In the genomic region with DNA sequence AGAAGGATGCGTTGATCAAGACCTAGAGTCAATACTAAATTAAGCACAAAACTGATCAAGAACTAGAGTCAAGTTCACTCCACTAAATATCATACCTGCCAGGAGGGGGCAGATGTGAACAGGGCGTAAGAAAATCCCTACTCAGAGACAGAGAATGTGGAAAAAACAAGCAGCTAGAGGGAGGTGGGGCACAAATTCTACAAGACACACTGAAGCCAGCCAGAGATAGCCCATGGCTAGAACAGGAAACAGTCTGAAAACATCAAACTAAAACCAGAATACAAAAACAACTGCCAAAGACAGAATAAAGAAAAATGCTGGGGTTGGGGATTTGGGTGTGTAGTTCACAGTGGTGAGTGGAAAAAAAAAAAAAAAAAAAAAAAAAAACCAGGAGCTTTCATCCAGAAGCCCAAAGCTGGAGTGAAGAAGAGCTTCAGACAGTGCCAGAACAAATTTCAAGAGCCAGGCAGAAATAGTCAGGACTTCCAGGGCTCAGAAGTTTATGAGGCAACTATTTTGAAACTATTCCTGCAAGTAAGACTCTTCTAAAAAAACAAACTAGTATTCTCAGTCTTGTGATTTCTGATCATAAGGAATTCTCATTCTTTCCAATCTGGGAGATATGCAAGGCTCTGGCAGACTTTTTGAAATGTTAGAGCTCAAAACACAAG, we compare ENCODE assay signal across 8 cellular contexts.
DNase-seq lines count a peak whose midpoint lies in the region; ATAC-seq, FAIRE-seq and TF ChIP-seq lines count a peak whose summit lies in the region.

No MANE protein-coding gene starts in this region.

- no peak overlapping the region for H2AFZ ChIP-seq in keratinocyte (ENCODE audit: control insufficient read depth, low read length)

- H3K9me1 ChIP-seq in keratinocyte (ENCODE audit: control insufficient read depth, extremely low read depth, insufficient read depth, low read length) = no peaks in the 10 kb centered on the region

- DNase-seq in G401 (ENCODE audit: low spot score) (peak; percentile 40), Kasumi-1 (lab: John Stamatoyannopoulos, UW) (peak; percentile 74 to 82), RPMI7951 (ENCODE audit: low read depth) (peak; percentile 83), astrocyte of the spinal cord (ENCODE audit: low read depth, low spot score) (peak; percentile 90), keratinocyte (ENCODE audit: low read depth, low spot score) (peak; percentile 19), DMS79 (lab: John Stamatoyannopoulos, UW) (no peak)
- peak; percentile 33 for DNase-seq in stimulated activated CD4-positive, alpha-beta T cell treated with anti-CD3 and anti-CD28 coated beads, Interleukin-2, amount 100 ng/mL, for 4 hours (ENCODE audit: low read depth)

- in situ Hi-C loops in G401 (cut with HindIII; ENCODE audit: low sequenced_read_pairs) = no loop called here
- in situ Hi-C loops in astrocyte of the spinal cord (cut with HindIII; ENCODE audit: low sequenced_read_pairs) = no loop called here

- peak; percentile 84 for ATAC-seq in GM21717 (IDR thresholded peaks at IDR 0.05; ENCODE audit: unreplicated experiment)

- H3K36me3 ChIP-seq in keratinocyte (ENCODE audit: control insufficient read depth in 2 of 2, extremely low read depth in 1 of 2, insufficient read depth in 2 of 2, low read length in 2 of 2) = no peaks in the 10 kb centered on the region

- no peak overlapping the region for H3K9ac ChIP-seq in keratinocyte (ENCODE audit: control insufficient read depth, extremely low read depth, insufficient read depth, low read length)

- no peaks in the 10 kb centered on the region for H3K27me3 ChIP-seq in keratinocyte (ENCODE audit: control insufficient read depth, extremely low read depth, insufficient read depth, low read length)

- no peaks in the 10 kb centered on the region for H3K79me2 ChIP-seq in keratinocyte (ENCODE audit: control insufficient read depth, insufficient read depth, low read length)

- H3K4me3 ChIP-seq in astrocyte of the spinal cord (ENCODE audit: low read depth, low read length) (no peak overlapping the region), keratinocyte (ENCODE audit: control insufficient read depth in 2 of 3, extremely low read depth in 1 of 3, insufficient read depth in 2 of 3, low read depth in 1 of 3, low read length in 3 of 3) (no peak overlapping the region)

- no peaks in the 10 kb centered on the region for H4K20me1 ChIP-seq in keratinocyte (ENCODE audit: control insufficient read depth, extremely low read depth, insufficient read depth, low read length)

- no peak overlapping the region for H3K4me2 ChIP-seq in keratinocyte (ENCODE audit: control insufficient read depth, extremely low read depth, insufficient read depth, low read depth, low read length)

- H3K9me3 ChIP-seq in keratinocyte (ENCODE audit: control insufficient read depth, low read depth, low read length) = no peaks in the 10 kb centered on the region

- peaks cover 2% of the 10 kb centered on the region for H3K4me1 ChIP-seq in keratinocyte (ENCODE audit: control insufficient read depth, extremely low read depth, insufficient read depth, low read length)

- peak; percentile 71 for FAIRE-seq in keratinocyte (lab: Jason Lieb, UNC)

- H3K27ac ChIP-seq in keratinocyte (ENCODE audit: control insufficient read depth, insufficient read depth, low read length) = no peak overlapping the region

- TF ChIP-seq CTCF in astrocyte of the spinal cord (IDR thresholded peaks at IDR 0.05; ENCODE audit: low read depth, low read length) = peak; percentile 70
- TF ChIP-seq CTCF in keratinocyte (optimal IDR thresholded peaks at IDR 0.05 in 1 of 3, IDR thresholded peaks at IDR 0.05 in 1 of 3, conservative IDR thresholded peaks at IDR 0.05 in 1 of 3; ENCODE audit: extremely low read depth in 1 of 3, insufficient read depth in 2 of 3, low read length in 3 of 3) = peak; percentile 66 to 69 (median 68)

- dilution Hi-C loops in keratinocyte (cut with MboI; ENCODE audit: extremely low pct_ligation_motif_present, low sequenced_read_pairs) = no loop called here
